Comparison of ENCODE assay signal across 11 cellular contexts in the genomic region with DNA sequence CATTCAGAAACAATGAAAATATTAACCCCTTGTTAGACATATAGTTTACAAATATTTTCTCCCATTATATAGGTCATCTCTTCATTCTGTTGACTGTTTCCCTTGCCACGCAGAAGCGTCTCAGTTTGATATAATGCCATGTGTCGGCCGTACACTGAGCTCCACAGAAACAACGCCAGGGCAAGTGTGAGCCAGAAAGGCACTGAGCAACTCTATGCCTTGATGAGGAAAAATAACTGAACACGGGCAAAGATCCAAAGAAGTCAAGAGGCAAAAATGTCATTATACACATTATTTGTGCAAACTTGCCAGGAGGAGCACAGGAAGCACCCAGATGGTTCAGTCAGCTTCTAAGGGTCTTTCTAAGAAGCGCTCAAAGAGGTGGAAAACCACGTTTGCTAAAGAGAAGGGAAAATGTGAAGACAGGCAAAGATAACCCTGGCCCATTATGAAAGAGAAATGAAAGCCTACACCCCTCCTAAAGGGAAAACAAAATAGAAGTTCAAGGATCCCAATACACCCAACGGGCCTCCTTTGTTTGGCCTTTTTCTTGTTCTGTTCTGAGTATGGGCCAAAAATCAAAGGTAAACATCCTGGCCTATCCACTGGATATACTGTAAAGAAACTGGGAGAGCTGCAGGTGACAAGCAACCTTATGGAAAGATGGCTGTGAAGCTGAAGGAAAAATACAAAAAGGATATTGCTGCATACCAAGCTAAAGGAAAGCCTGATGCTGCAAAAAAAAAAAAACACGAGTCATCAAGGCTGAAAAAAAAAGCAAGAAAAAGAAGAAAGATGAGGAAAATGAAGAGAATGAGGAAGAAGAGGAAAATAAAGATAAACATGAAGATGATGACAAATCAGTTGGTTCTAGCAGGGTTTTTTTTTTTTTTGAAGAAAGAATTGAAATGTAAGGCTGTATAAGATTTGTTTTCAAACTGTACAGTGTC. TPM values are rescaled to one million over a fixed set of nuclear protein-coding genes. Genes with fewer than 3 reads are reported as not detected.
DNase-seq lines count a peak whose midpoint lies in the region; ATAC-seq, FAIRE-seq and TF ChIP-seq lines count a peak whose summit lies in the region.
"Had no signal": no experiment of that assay in that cellular context is flagged by ENCODE, and none has a peak within 500 bp of the region (broad histone marks: within the 10 kb centered on the region; RNA-seq: fewer than 3 reads in every experiment).

No MANE protein-coding gene starts in this region.

- TF ChIP-seq CTCF in astrocyte of the spinal cord (IDR thresholded peaks at IDR 0.05; ENCODE audit: low read depth, low read length) (no peak), kidney (IDR thresholded peaks at IDR 0.05; ENCODE audit: borderline replicate concordance, extremely low read depth, insufficient read depth) (no peak), upper lobe of left lung (IDR thresholded peaks at IDR 0.05) (no peak)

- WGBS in upper lobe of left lung, 2 donors: 49 to 57% methylated on average over 10 of the region's 10 CpGs

- H3K4me3 Mint-ChIP-seq in activated naive CD4-positive, alpha-beta T cell treated with anti-CD3 and anti-CD28 coated beads, Interleukin-2, amount 50 U/mL, for 24 hours: peak overlapping the region; percentile 49
- H3K4me3 Mint-ChIP-seq: activated CD8-positive, alpha-beta T cell treated with anti-CD3 and anti-CD28 coated beads for 36 hours had no signal

- peaks cover 24% of the 10 kb centered on the region for H3K36me3 Mint-ChIP-seq in activated naive CD4-positive, alpha-beta T cell treated with anti-CD3 and anti-CD28 coated beads, Interleukin-2, amount 50 U/mL, for 24 hours
- H3K36me3 Mint-ChIP-seq in activated naive CD4-positive, alpha-beta T cell treated with anti-CD3 and anti-CD28 coated beads, Interleukin-2, amount 50 U/mL, for 72 hours: peaks cover 0 to 7% of the 10 kb centered on the region in 2 donors

- no peaks in the 10 kb centered on the region for H3K9me3 Mint-ChIP-seq in activated naive CD4-positive, alpha-beta T cell treated with anti-CD3 and anti-CD28 coated beads, Interleukin-2, amount 50 U/mL, for 24 hours
- no peaks in the 10 kb centered on the region for H3K9me3 Mint-ChIP-seq in activated naive CD4-positive, alpha-beta T cell treated with anti-CD3 and anti-CD28 coated beads, Interleukin-2, amount 50 U/mL, for 72 hours

- H3K9me3 ChIP-seq in stomach smooth muscle (ENCODE audit: control insufficient read depth in 2 of 2, low read length in 2 of 2) (no peaks in the 10 kb centered on the region), kidney (ENCODE audit: control insufficient read depth in 1 of 2, low read length in 2 of 2) (no peaks in the 10 kb centered on the region), upper lobe of left lung (no peaks in the 10 kb centered on the region)

- H3K4me1 ChIP-seq in stomach smooth muscle (ENCODE audit: control insufficient read depth, insufficient read depth, low read length) (peaks cover 11% of the 10 kb centered on the region), kidney (ENCODE audit: control insufficient read depth in 1 of 2, insufficient read depth in 1 of 2, low read depth in 1 of 2, low read length in 2 of 2) (peaks cover 0 to 4% of the 10 kb centered on the region in 2 donors), upper lobe of left lung (peaks cover 9 to 22% (median 16%) of the 10 kb centered on the region in 4 donors)

- no peaks in the 10 kb centered on the region for H3K27me3 Mint-ChIP-seq in activated naive CD4-positive, alpha-beta T cell treated with anti-CD3 and anti-CD28 coated beads, Interleukin-2, amount 50 U/mL, for 24 hours
- H3K27me3 Mint-ChIP-seq: activated CD8-positive, alpha-beta T cell treated with anti-CD3 and anti-CD28 coated beads for 36 hours had no signal

- in situ Hi-C loops in astrocyte of the spinal cord (cut with HindIII; ENCODE audit: low sequenced_read_pairs): no loop called here

- H3K9ac ChIP-seq in stomach smooth muscle (ENCODE audit: low read length in 2 of 2) (no peak overlapping the region), kidney (ENCODE audit: low read length in 2 of 2) (no peak overlapping the region)

- ATAC-seq in activated naive CD4-positive, alpha-beta T cell treated with anti-CD3 and anti-CD28 coated beads, Interleukin-2, amount 50 U/mL, for 72 hours: no peak
- no peak for ATAC-seq in upper lobe of left lung (ENCODE audit: low FRiP score in 2 of 2)
- ATAC-seq: activated CD8-positive, alpha-beta T cell treated with anti-CD3 and anti-CD28 coated beads for 36 hours had no signal

- no peaks in the 10 kb centered on the region for H3K36me3 ChIP-seq in stomach smooth muscle (ENCODE audit: control insufficient read depth in 2 of 2, insufficient read depth in 2 of 2, low read length in 2 of 2)
- peaks cover 4% of the 10 kb centered on the region in 2 donors for H3K36me3 ChIP-seq in kidney (ENCODE audit: control insufficient read depth in 1 of 2, insufficient read depth in 2 of 2, low read length in 2 of 2)
- H3K36me3 ChIP-seq in upper lobe of left lung: peaks cover 0 to 7% (median 0%) of the 10 kb centered on the region in 4 donors

- intact Hi-C loops in kidney (cut with DNase I): no loop called here

- no peak for TF ChIP-seq EP300 in upper lobe of left lung (IDR thresholded peaks at IDR 0.05)

- H3K27me3 ChIP-seq in stomach smooth muscle (ENCODE audit: control insufficient read depth in 1 of 2, insufficient read depth in 2 of 2, low read length in 2 of 2): no peaks in the 10 kb centered on the region
- H3K27me3 ChIP-seq in upper lobe of left lung: no peaks in the 10 kb centered on the region

- DNase-seq in activated naive CD4-positive, alpha-beta T cell treated with anti-CD3 and anti-CD28 coated beads, Interleukin-2, amount 50 U/mL, for 72 hours (ENCODE audit: low spot score in 2 of 2): no peak
- DNase-seq in astrocyte of the spinal cord (ENCODE audit: low read depth, low spot score): peak; percentile 48
- DNase-seq in iris pigment epithelial cell (ENCODE audit: low read depth): peak; percentile 33
- no peak for DNase-seq in kidney
- no peak for DNase-seq in 8988T
- no peak for DNase-seq in upper lobe of left lung
- DNase-seq: activated CD8-positive, alpha-beta T cell treated with anti-CD3 and anti-CD28 coated beads for 36 hours; anterior cingulate cortex; head of caudate nucleus had no signal

- no peak for TF ChIP-seq POLR2A in upper lobe of left lung (IDR thresholded peaks at IDR 0.05)

- no peak overlapping the region for H3K4me3 ChIP-seq in astrocyte of the spinal cord (ENCODE audit: low read depth, low read length)
- H3K4me3 ChIP-seq in stomach smooth muscle (ENCODE audit: low read length in 2 of 2): peak overlapping the region; percentile 29 to 55
- H3K4me3 ChIP-seq in kidney (ENCODE audit: low read length in 2 of 2): no peak overlapping the region
- no peak overlapping the region for H3K4me3 ChIP-seq in upper lobe of left lung

- peak overlapping the region; percentile 63 for H3K27ac Mint-ChIP-seq in activated naive CD4-positive, alpha-beta T cell treated with anti-CD3 and anti-CD28 coated beads, Interleukin-2, amount 50 U/mL, for 24 hours
- no peak overlapping the region for H3K27ac Mint-ChIP-seq in activated naive CD4-positive, alpha-beta T cell treated with anti-CD3 and anti-CD28 coated beads, Interleukin-2, amount 50 U/mL, for 72 hours
- H3K27ac Mint-ChIP-seq: activated CD8-positive, alpha-beta T cell treated with anti-CD3 and anti-CD28 coated beads for 36 hours had no signal

- peak overlapping the region; percentile 25 for H3K27ac ChIP-seq in stomach smooth muscle (ENCODE audit: low read length)
- no peak overlapping the region for H3K27ac ChIP-seq in kidney (ENCODE audit: low read depth in 2 of 2, low read length in 2 of 2)
- H3K27ac ChIP-seq in upper lobe of left lung: peak overlapping the region in 2 of 4 donors; percentile 9 to 11

- no peak for FAIRE-seq in kidney (lab: Jason Lieb, UNC)

- H3K4me1 Mint-ChIP-seq in activated naive CD4-positive, alpha-beta T cell treated with anti-CD3 and anti-CD28 coated beads, Interleukin-2, amount 50 U/mL, for 24 hours: peaks cover 71% of the 10 kb centered on the region

RNA-seq across cellular contexts. Expression of gene ARHGAP12, which starts 15.5 kb away (rescaled TPM):
- 1 to 10 TPM; 4.8 to 6.4 TPM for total RNA-seq in activated naive CD4-positive, alpha-beta T cell treated with anti-CD3 and anti-CD28 coated beads, Interleukin-2, amount 50 U/mL, for 72 hours
- total RNA-seq in kidney (30.9 TPM), upper lobe of left lung (10 to 100 TPM; 16.8 to 63.2 (median 29.7) TPM)
- polyA plus RNA-seq in kidney (ENCODE audit: insufficient read depth, low read depth, low replicate concordance): 15.0 TPM

Comparison
In these comparisons a context has a peak if more than half of its experiments do, and no peak if none do; other contexts are left out.
1. DNase-seq: peak in astrocyte of the spinal cord (single experiment) and iris pigment epithelial cell (single experiment); none in activated naive CD4-positive, alpha-beta T cell treated with anti-CD3 and anti-CD28 coated beads, Interleukin-2, amount 50 U/mL, for 72 hours (0 of 2), kidney (single experiment), 8988T (single experiment) and upper lobe of left lung (0 of 2).
2. H3K4me3 ChIP-seq: peak in stomach smooth muscle (2 of 2); none in astrocyte of the spinal cord (single experiment), kidney (0 of 2) and upper lobe of left lung (0 of 4).